Comparison of ENCODE assay signal across 22 cellular contexts in genomic region chr20:48371211-48371610, GRCh38.
"Had no signal": no experiment of that assay in that cellular context is flagged by ENCODE, and none has a peak within 500 bp of the region (broad histone marks: within the 10 kb centered on the region; RNA-seq: fewer than 3 reads in every experiment).

No MANE protein-coding gene starts in this region.

- H3K27ac ChIP-seq: dorsolateral prefrontal cortex, gastrocnemius medialis, psoas muscle, skin epidermis, spleen, suprapubic skin, transverse colon, upper lobe of right lung, uterus had no signal

- H3K27me3 ChIP-seq: upper lobe of right lung, uterus had no signal

- H3K4me3 ChIP-seq: dorsolateral prefrontal cortex, gastrocnemius medialis, lung, psoas muscle, skin epidermis, spleen, suprapubic skin, transverse colon, upper lobe of right lung, uterus had no signal

- ATAC-seq: gastrocnemius medialis; left lobe of liver; natural killer cell treated with Interleukin-12 subunit alpha and Interleukin-12 subunit beta and Interleukin-15 and Interleukin-18, amount 100 ng/mL, for 72 hours; psoas muscle; right cardiac atrium; stimulated activated memory B cell treated with anti-CD40 and anti-IgM and Interleukin-4, amounts not matched to agents 10 μg/mL and 1 μg/mL and 100 μg/mL, for 72 hours; stimulated activated naive CD8-positive, alpha-beta T cell treated with anti-CD3 and anti-CD28 coated beads, Interleukin-15, amount 100 ng/mL, for 72 hours; upper lobe of right lung had no signal

- FAIRE-seq: colon, kidney had no signal

- DNase-seq: dorsolateral prefrontal cortex; effector CD4-positive, alpha-beta T cell; gastrocnemius medialis; head of caudate nucleus; kidney; nucleus accumbens; psoas muscle; right cardiac atrium; spleen; stimulated activated CD4-positive, alpha-beta T cell treated with anti-CD3 and anti-CD28 coated beads, Interleukin-4, amount 100 ng/mL, for 4 hours; stimulated activated naive CD8-positive, alpha-beta T cell treated with anti-CD3 and anti-CD28 coated beads, Interleukin-15, amount 100 ng/mL, for 72 hours; transverse colon; upper lobe of right lung; uterus had no signal

- H3K27ac Mint-ChIP-seq: memory B cell; natural killer cell treated with Interleukin-12 subunit alpha and Interleukin-12 subunit beta and Interleukin-15 and Interleukin-18, amount 100 ng/mL, for 72 hours; stimulated activated memory B cell treated with anti-CD40 and anti-IgM and Interleukin-4, amounts not matched to agents 10 μg/mL and 1 μg/mL and 100 μg/mL, for 72 hours had no signal

- H3K36me3 ChIP-seq: gastrocnemius medialis, spleen, suprapubic skin, transverse colon, upper lobe of right lung, uterus had no signal

- H3K4me3 Mint-ChIP-seq: memory B cell; natural killer cell treated with Interleukin-12 subunit alpha and Interleukin-12 subunit beta and Interleukin-15 and Interleukin-18, amount 100 ng/mL, for 72 hours; stimulated activated memory B cell treated with anti-CD40 and anti-IgM and Interleukin-4, amounts not matched to agents 10 μg/mL and 1 μg/mL and 100 μg/mL, for 72 hours; stimulated activated naive CD8-positive, alpha-beta T cell treated with anti-CD3 and anti-CD28 coated beads, Interleukin-15, amount 100 ng/mL, for 72 hours had no signal

- H3K9me3 ChIP-seq: gastrocnemius medialis, psoas muscle, suprapubic skin, transverse colon, upper lobe of right lung, uterus had no signal

- H3K9me3 Mint-ChIP-seq: natural killer cell treated with Interleukin-12 subunit alpha and Interleukin-12 subunit beta and Interleukin-15 and Interleukin-18, amount 100 ng/mL, for 72 hours had no signal

- H3K4me1 ChIP-seq: gastrocnemius medialis, psoas muscle had no signal

- H3K36me3 Mint-ChIP-seq: natural killer cell treated with Interleukin-12 subunit alpha and Interleukin-12 subunit beta and Interleukin-15 and Interleukin-18, amount 100 ng/mL, for 72 hours had no signal
